1 cellular context compared by ENCODE assay signal in the genomic region with DNA sequence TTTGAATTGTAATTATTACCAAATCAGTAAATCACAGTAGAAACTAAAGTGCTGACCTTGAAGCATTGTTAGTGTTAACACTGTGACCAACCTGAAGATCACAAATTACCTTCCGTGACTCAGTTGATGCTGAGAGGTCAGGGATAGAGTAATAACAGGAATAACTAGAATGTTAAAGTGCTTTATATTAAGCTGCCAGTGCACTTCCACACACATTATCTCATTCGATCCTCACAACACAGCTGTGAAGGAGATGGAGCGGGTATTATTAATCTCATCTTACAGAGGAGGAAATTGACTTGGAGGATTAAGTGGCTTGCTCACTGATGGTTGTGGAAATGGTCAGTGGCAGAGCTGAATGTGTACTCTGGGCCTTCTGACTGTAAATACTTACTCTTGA.
TF ChIP-seq lines count a peak whose summit lies in the region.

No MANE protein-coding gene starts in this region.

TF ChIP-seq in GM23338, 12 proteins besides CTCF, POLR2A, EP300 and RAD21:
- TF ChIP-seq ZNF331 (CRISPR knock-in tag; IDR thresholded peaks at IDR 0.05; ENCODE audit: low read depth) (no peak), CREB1 (CRISPR knock-in tag; IDR thresholded peaks at IDR 0.05; ENCODE audit: low read depth) (no peak), NANOG (IDR thresholded peaks at IDR 0.05; ENCODE audit: borderline replicate concordance) (no peak), JUNB (IDR thresholded peaks at IDR 0.05; ENCODE audit: unreplicated experiment) (no peak), REST (IDR thresholded peaks at IDR 0.05; ENCODE audit: unreplicated experiment) (no peak), POLR2AphosphoS5 (IDR thresholded peaks at IDR 0.05; ENCODE audit: low read depth) (no peak), STAT1 (IDR thresholded peaks at IDR 0.05; ENCODE audit: unreplicated experiment) (no peak), EZH2 (IDR thresholded peaks at IDR 0.05; ENCODE audit: low read depth, unreplicated experiment) (no peak), ZNF114 (CRISPR knock-in tag; IDR thresholded peaks at IDR 0.05) (no peak), EZH2phosphoT487 (IDR thresholded peaks at IDR 0.05; ENCODE audit: unreplicated experiment) (no peak)
- TF ChIP-seq, protein P1, sequence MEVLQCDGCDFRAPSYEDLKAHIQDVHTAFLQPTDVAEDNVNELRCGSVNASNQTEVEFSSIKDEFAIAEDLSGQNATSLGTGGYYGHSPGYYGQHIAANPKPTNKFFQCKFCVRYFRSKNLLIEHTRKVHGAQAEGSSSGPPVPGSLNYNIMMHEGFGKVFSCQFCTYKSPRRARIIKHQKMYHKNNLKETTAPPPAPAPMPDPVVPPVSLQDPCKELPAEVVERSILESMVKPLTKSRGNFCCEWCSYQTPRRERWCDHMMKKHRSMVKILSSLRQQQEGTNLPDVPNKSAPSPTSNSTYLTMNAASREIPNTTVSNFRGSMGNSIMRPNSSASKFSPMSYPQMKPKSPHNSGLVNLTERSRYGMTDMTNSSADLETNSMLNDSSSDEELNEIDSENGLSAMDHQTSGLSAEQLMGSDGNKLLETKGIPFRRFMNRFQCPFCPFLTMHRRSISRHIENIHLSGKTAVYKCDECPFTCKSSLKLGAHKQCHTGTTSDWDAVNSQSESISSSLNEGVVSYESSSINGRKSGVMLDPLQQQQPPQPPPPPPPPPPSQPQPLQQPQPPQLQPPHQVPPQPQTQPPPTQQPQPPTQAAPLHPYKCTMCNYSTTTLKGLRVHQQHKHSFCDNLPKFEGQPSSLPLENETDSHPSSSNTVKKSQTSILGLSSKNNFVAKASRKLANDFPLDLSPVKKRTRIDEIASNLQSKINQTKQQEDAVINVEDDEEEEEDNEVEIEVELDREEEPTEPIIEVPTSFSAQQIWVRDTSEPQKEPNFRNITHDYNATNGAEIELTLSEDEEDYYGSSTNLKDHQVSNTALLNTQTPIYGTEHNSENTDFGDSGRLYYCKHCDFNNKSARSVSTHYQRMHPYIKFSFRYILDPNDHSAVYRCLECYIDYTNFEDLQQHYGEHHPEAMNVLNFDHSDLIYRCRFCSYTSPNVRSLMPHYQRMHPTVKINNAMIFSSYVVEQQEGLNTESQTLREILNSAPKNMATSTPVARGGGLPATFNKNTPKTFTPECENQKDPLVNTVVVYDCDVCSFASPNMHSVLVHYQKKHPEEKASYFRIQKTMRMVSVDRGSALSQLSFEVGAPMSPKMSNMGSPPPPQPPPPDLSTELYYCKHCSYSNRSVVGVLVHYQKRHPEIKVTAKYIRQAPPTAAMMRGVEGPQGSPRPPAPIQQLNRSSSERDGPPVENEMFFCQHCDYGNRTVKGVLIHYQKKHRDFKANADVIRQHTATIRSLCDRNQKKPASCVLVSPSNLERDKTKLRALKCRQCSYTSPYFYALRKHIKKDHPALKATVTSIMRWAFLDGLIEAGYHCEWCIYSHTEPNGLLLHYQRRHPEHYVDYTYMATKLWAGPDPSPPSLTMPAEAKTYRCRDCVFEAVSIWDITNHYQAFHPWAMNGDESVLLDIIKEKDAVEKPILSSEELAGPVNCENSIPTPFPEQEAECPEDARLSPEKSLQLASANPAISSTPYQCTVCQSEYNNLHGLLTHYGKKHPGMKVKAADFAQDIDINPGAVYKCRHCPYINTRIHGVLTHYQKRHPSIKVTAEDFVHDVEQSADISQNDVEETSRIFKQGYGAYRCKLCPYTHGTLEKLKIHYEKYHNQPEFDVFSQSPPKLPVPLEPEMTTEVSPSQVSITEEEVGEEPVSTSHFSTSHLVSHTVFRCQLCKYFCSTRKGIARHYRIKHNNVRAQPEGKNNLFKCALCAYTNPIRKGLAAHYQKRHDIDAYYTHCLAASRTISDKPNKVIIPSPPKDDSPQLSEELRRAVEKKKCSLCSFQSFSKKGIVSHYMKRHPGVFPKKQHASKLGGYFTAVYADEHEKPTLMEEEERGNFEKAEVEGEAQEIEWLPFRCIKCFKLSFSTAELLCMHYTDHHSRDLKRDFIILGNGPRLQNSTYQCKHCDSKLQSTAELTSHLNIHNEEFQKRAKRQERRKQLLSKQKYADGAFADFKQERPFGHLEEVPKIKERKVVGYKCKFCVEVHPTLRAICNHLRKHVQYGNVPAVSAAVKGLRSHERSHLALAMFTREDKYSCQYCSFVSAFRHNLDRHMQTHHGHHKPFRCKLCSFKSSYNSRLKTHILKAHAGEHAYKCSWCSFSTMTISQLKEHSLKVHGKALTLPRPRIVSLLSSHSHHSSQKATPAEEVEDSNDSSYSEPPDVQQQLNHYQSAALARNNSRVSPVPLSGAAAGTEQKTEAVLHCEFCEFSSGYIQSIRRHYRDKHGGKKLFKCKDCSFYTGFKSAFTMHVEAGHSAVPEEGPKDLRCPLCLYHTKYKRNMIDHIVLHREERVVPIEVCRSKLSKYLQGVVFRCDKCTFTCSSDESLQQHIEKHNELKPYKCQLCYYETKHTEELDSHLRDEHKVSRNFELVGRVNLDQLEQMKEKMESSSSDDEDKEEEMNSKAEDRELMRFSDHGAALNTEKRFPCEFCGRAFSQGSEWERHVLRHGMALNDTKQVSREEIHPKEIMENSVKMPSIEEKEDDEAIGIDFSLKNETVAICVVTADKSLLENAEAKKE (CRISPR knock-in tag; IDR thresholded peaks at IDR 0.05) = no peak
- TF ChIP-seq, protein P2, sequence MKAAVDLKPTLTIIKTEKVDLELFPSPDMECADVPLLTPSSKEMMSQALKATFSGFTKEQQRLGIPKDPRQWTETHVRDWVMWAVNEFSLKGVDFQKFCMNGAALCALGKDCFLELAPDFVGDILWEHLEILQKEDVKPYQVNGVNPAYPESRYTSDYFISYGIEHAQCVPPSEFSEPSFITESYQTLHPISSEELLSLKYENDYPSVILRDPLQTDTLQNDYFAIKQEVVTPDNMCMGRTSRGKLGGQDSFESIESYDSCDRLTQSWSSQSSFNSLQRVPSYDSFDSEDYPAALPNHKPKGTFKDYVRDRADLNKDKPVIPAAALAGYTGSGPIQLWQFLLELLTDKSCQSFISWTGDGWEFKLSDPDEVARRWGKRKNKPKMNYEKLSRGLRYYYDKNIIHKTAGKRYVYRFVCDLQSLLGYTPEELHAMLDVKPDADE (IDR thresholded peaks at IDR 0.05) = no peak
TF ChIP-seq in GM23338: peak in this region for 0.
